ENCODE assay signal across 1 cellular context in the genomic region with DNA sequence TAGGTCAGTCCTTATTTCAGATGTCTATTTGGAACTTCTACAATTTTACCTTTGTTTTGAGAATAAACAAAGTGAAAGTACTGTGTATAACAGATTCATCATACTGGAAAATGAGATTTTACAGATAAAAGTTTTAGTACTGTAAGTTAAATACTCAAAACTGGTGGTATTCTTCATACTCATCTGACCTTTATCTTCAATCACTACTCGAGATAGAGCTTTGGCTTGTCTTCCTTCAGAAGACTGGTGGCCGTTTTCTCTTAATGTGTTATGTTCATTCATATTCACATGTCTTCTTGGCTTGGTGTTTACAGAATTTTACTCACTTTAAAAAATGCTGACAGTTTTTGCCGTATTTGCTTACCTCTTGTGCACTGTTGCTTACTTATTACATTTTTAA.
TF ChIP-seq lines count a peak whose summit lies in the region.

No MANE protein-coding gene starts in this region.

TF ChIP-seq in H1, 55 proteins besides CTCF, POLR2A, EP300 and RAD21:
- TF ChIP-seq, protein P1, sequence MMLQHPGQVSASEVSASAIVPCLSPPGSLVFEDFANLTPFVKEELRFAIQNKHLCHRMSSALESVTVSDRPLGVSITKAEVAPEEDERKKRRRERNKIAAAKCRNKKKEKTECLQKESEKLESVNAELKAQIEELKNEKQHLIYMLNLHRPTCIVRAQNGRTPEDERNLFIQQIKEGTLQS (IDR thresholded peaks at IDR 0.05; ENCODE audit: insufficient read depth, low read depth, low read length): no peak
- no peak for TF ChIP-seq NANOG (IDR thresholded peaks at IDR 0.05; ENCODE audit: insufficient read depth, low read depth, low read length, poor library complexity, severe bottlenecking)
- no peak for TF ChIP-seq HDAC6 (IDR thresholded peaks at IDR 0.05; ENCODE audit: low read depth, low read length)
- TF ChIP-seq CBX8 (IDR thresholded peaks at IDR 0.05; ENCODE audit: borderline replicate concordance, low read depth, low read length): no peak
- TF ChIP-seq POU5F1 (IDR thresholded peaks at IDR 0.05; ENCODE audit: low read depth, low read length): no peak
- no peak for TF ChIP-seq SIX5 (IDR thresholded peaks at IDR 0.05; ENCODE audit: low read depth, low read length)
